ENCODE assay signal across 31 cellular contexts in the genomic region with DNA sequence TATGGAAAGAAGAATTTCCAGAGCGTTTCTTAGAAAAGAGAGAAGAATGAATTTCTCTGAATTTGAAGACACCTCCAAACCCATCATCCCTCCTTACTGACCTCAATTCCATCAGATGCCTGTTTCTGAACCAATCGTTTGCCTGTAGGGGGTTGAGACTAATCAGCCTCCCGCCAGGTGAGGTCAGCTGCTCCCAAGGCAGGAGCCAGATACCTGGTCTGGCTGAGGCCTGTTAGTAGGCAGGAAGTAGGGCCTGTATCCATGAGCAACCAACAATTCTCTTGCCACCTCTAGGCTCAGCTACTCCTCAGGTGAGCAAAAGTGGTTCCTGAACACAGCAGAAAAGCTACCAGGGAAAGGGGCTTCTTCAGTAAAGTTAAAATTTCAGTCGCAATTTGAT. TPM values are rescaled to one million over a fixed set of nuclear protein-coding genes. Genes with fewer than 3 reads are reported as not detected.
"Had no signal": no experiment of that assay in that cellular context is flagged by ENCODE, and none has a peak within 500 bp of the region (broad histone marks: within the 10 kb centered on the region; RNA-seq: fewer than 3 reads in every experiment).

No MANE protein-coding gene starts in this region.

- H3K36me3 ChIP-seq: stomach, suprapubic skin, thoracic aorta, thyroid gland, tibial artery, tibial nerve, transverse colon, upper lobe of left lung, upper lobe of right lung, uterus, vagina had no signal

- ATAC-seq: stimulated activated effector memory CD8-positive, alpha-beta T cell treated with anti-CD3 and anti-CD28 coated beads, Interleukin-12 subunit alpha, Interleukin-12 subunit beta, amount 100 ng/mL, for 72 hours; stimulated activated memory B cell treated with anti-CD40 and anti-IgM and Interleukin-4, amounts not matched to agents 10 μg/mL and 1 μg/mL and 100 μg/mL, for 72 hours; stimulated activated naive B cell treated with anti-CD40 and anti-IgM and Interleukin-4, amounts not matched to agents 10 μg/mL and 1 μg/mL and 100 μg/mL, for 72 hours; stimulated activated naive CD8-positive, alpha-beta T cell treated with anti-CD3 and anti-CD28 coated beads, Interleukin-15, amount 100 ng/mL, for 72 hours; stimulated activated naive CD8-positive, alpha-beta T cell treated with anti-CD3 and anti-CD28 coated beads, Interleukin-15, Interleukin-2, amounts not matched to agents 100 U/mL and 50 U/mL, for 24 hours; upper lobe of right lung had no signal

- H3K27ac Mint-ChIP-seq: stimulated activated effector memory CD8-positive, alpha-beta T cell treated with anti-CD3 and anti-CD28 coated beads, Interleukin-12 subunit alpha, Interleukin-12 subunit beta, amount 100 ng/mL, for 72 hours; stimulated activated memory B cell treated with anti-CD40 and anti-IgM and Interleukin-4, amounts not matched to agents 10 μg/mL and 1 μg/mL and 100 μg/mL, for 72 hours; stimulated activated naive B cell treated with anti-CD40 and anti-IgM and Interleukin-4, amounts not matched to agents 10 μg/mL and 1 μg/mL and 100 μg/mL, for 72 hours; stimulated activated naive CD8-positive, alpha-beta T cell treated with anti-CD3 and anti-CD28 coated beads, Interleukin-15, amount 100 ng/mL, for 72 hours; stimulated activated naive CD8-positive, alpha-beta T cell treated with anti-CD3 and anti-CD28 coated beads, Interleukin-15, Interleukin-2, amounts not matched to agents 100 ng/mL and 50 ng/mL, for 24 hours; type B pancreatic cell had no signal

- H3K9me3 ChIP-seq: suprapubic skin, testis, thoracic aorta, thyroid gland, transverse colon, upper lobe of right lung, uterus had no signal

- H3K27me3 ChIP-seq: testis, thyroid gland, tibial artery, tibial nerve, transverse colon, upper lobe of left lung, upper lobe of right lung, uterus, vagina had no signal

- H3K4me3 Mint-ChIP-seq: stimulated activated effector memory CD8-positive, alpha-beta T cell treated with anti-CD3 and anti-CD28 coated beads, Interleukin-12 subunit alpha, Interleukin-12 subunit beta, amount 100 ng/mL, for 72 hours; stimulated activated memory B cell treated with anti-CD40 and anti-IgM and Interleukin-4, amounts not matched to agents 10 μg/mL and 1 μg/mL and 100 μg/mL, for 72 hours; stimulated activated naive B cell treated with anti-CD40 and anti-IgM and Interleukin-4, amounts not matched to agents 10 μg/mL and 1 μg/mL and 100 μg/mL, for 72 hours; stimulated activated naive CD8-positive, alpha-beta T cell treated with anti-CD3 and anti-CD28 coated beads, Interleukin-15, amount 100 ng/mL, for 72 hours; stimulated activated naive CD8-positive, alpha-beta T cell treated with anti-CD3 and anti-CD28 coated beads, Interleukin-15, Interleukin-2, amounts not matched to agents 100 ng/mL and 50 ng/mL, for 24 hours; type B pancreatic cell had no signal

- H3K27ac ChIP-seq: stomach, suprapubic skin, testis, thoracic aorta, thyroid gland, tibial artery, tibial nerve, transverse colon, upper lobe of left lung, upper lobe of right lung, uterus, vagina had no signal

- H3K4me1 ChIP-seq: stomach, suprapubic skin, testis, thyroid gland, tibial artery, tibial nerve, transverse colon, upper lobe of left lung, upper lobe of right lung, uterus, vagina had no signal

- H3K36me3 Mint-ChIP-seq: stimulated activated effector memory CD8-positive, alpha-beta T cell treated with anti-CD3 and anti-CD28 coated beads, Interleukin-12 subunit alpha, Interleukin-12 subunit beta, amount 100 ng/mL, for 72 hours; stimulated activated memory B cell treated with anti-CD40 and anti-IgM and Interleukin-4, amounts not matched to agents 10 μg/mL and 1 μg/mL and 100 μg/mL, for 72 hours; type B pancreatic cell had no signal

- DNase-seq: stimulated activated CD4-positive, alpha-beta T cell treated with anti-CD3 and anti-CD28 coated beads, Interleukin-2, amount 100 ng/mL, for 48 hours; stimulated activated CD4-positive, alpha-beta T cell treated with anti-CD3 and anti-CD28 coated beads, Interleukin-4, amount 100 ng/mL, for 1 hour; stimulated activated CD4-positive, alpha-beta T cell treated with anti-CD3 and anti-CD28 coated beads, Interleukin-4, amount 100 ng/mL, for 24 hours; stimulated activated CD4-positive, alpha-beta T cell treated with anti-CD3 and anti-CD28 coated beads, Interleukin-4, amount 100 ng/mL, for 4 hours; stimulated activated CD8-positive, alpha-beta memory T cell treated with anti-CD3 and anti-CD28 coated beads, Interleukin-4, amount 100 ng/mL, for 48 hours; stimulated activated naive B cell treated with anti-CD40 and anti-IgM and Interleukin-4, amounts not matched to agents 10 μg/mL and 1 μg/mL and 100 μg/mL, for 72 hours; stimulated activated naive CD4-positive, alpha-beta T cell; stimulated activated naive CD4-positive, alpha-beta T cell treated with Interleukin-2 at 50 U/mL for 16 hours; stimulated activated naive CD8-positive, alpha-beta T cell treated with anti-CD3 and anti-CD28 coated beads, Interleukin-15, amount 100 ng/mL, for 72 hours; stimulated activated naive CD8-positive, alpha-beta T cell treated with anti-CD3 and anti-CD28 coated beads, Interleukin-15, Interleukin-2, amounts not matched to agents 100 U/mL and 50 U/mL, for 24 hours; stomach; substantia nigra; testis; thyroid gland; tibial artery; transverse colon; trophoblast cell; upper lobe of left lung; upper lobe of right lung; uterus had no signal

- H3K4me3 ChIP-seq: stomach, suprapubic skin, testis, thoracic aorta, thyroid gland, tibial artery, tibial nerve, transverse colon, upper lobe of left lung, upper lobe of right lung, uterus, vagina had no signal

- H3K4me1 Mint-ChIP-seq: stimulated activated effector memory CD8-positive, alpha-beta T cell treated with anti-CD3 and anti-CD28 coated beads, Interleukin-12 subunit alpha, Interleukin-12 subunit beta, amount 100 ng/mL, for 72 hours; stimulated activated naive CD8-positive, alpha-beta T cell treated with anti-CD3 and anti-CD28 coated beads, Interleukin-15, amount 100 ng/mL, for 72 hours had no signal

RNA-seq across cellular contexts. Expression of gene HTR5A, which starts 50.3 kb away (rescaled TPM):
- total RNA-seq: stomach, subcutaneous adipose tissue, suprapubic skin, thoracic aorta, tibial nerve, transverse colon, upper lobe of left lung, upper lobe of right lung, ureter, urinary bladder, uterus, vagina had no signal
- polyA plus RNA-seq: stomach, urinary bladder had no signal
